In genomic region chr12:107607464-107608392, GRCh38 we compare ENCODE assay signal across 8 cellular contexts.
DNase-seq lines count a peak whose midpoint lies in the region; ATAC-seq and TF ChIP-seq lines count a peak whose summit lies in the region.

No MANE protein-coding gene starts in this region.

- intact Hi-C loops in activated CD8-positive, alpha-beta T cell treated with anti-CD3 and anti-CD28 coated beads for 36 hours (cut with micrococcal nuclease), result loop anchor here (2.0 kb wide), 2 partner anchors 205 to 475 kb away; no protein-coding TSS in a partner anchor

- H3K4me3 ChIP-seq in HL-60 (replicated peaks; ENCODE audit: insufficient read depth, low read length) (no peak overlapping the region), lung (no peak overlapping the region)

- H3K4me1 ChIP-seq in lung (ENCODE audit: control insufficient read depth in 2 of 2, insufficient read depth in 2 of 2, low read length in 2 of 2), result no peaks in the 10 kb centered on the region

- no peak overlapping the region for H3K4me3 Mint-ChIP-seq in activated CD8-positive, alpha-beta T cell treated with anti-CD3 and anti-CD28 coated beads for 36 hours

- no peaks in the 10 kb centered on the region for H3K36me3 ChIP-seq in lung (ENCODE audit: control insufficient read depth in 2 of 2, insufficient read depth in 2 of 2, low read length in 2 of 2)

- CTCF ChIA-PET in activated CD8-positive, alpha-beta T cell treated with anti-CD3 and anti-CD28 coated beads for 36 hours (lab: Charles Lee), result interaction anchor here (0.7 to 12.4 kb wide), 34 partner anchors 7 to 516 kb away, joined by 3 to 235 read pairs (median 4); a partner anchor contains a TSS

- WGBS in lung, 2 donors, result 40 to 49% methylated on average over 21 of the region's 21 CpGs

- no peaks in the 10 kb centered on the region for H3K27me3 Mint-ChIP-seq in activated CD8-positive, alpha-beta T cell treated with anti-CD3 and anti-CD28 coated beads for 36 hours

- peaks cover 2% of the 10 kb centered on the region for H3K36me3 Mint-ChIP-seq in activated CD8-positive, alpha-beta T cell treated with anti-CD3 and anti-CD28 coated beads for 36 hours (ENCODE audit: low read depth)

- DNase-seq in DMS53 treated with DMSO at 0.1 percent for 48 hours (lab: John Stamatoyannopoulos, UW; ENCODE audit: unreplicated experiment) (peak; percentile 59), HL-60 (ENCODE audit: low read depth in 1 of 2, low spot score in 1 of 2) (peak; percentile 20 to 72), NCI-H748 treated with DMSO at 0.1 percent for 48 hours (lab: John Stamatoyannopoulos, UW) (peak; percentile 87), lung (ENCODE audit: low spot score) (peak; percentile 78), cortex of kidney (lab: John Stamatoyannopoulos, UW) (no peak)
- peak; percentile 86 for DNase-seq in activated CD8-positive, alpha-beta T cell treated with anti-CD3 and anti-CD28 coated beads for 36 hours
- DNase-seq in effector CD4-positive, alpha-beta T cell, result peak; percentile 79
- peak; percentile 68 for DNase-seq in stimulated activated CD8-positive, alpha-beta memory T cell treated with anti-CD3 and anti-CD28 coated beads, Interleukin-12 subunit alpha, Interleukin-12 subunit beta, amount 100 ng/mL, for 1 hour (ENCODE audit: low read depth)

- ATAC-seq in activated CD8-positive, alpha-beta T cell treated with anti-CD3 and anti-CD28 coated beads for 36 hours, result peak; percentile 81
- peak; percentile 75 for ATAC-seq in lung (ENCODE audit: insufficient read depth, low FRiP score)

- no peak overlapping the region for H3K27ac Mint-ChIP-seq in activated CD8-positive, alpha-beta T cell treated with anti-CD3 and anti-CD28 coated beads for 36 hours

- no peaks in the 10 kb centered on the region for H3K9me3 ChIP-seq in lung (ENCODE audit: control insufficient read depth in 2 of 2, insufficient read depth in 1 of 2, low read length in 1 of 2)

- TF ChIP-seq CTCF in HL-60 (IDR thresholded peaks at IDR 0.05; ENCODE audit: insufficient read depth, low read length), result peak; percentile 84
- TF ChIP-seq CTCF in activated CD8-positive, alpha-beta T cell treated with anti-CD3 and anti-CD28 coated beads for 36 hours (IDR thresholded peaks at IDR 0.05), result peak; percentile 87
- TF ChIP-seq CTCF in lung (IDR thresholded peaks at IDR 0.05; ENCODE audit: control extremely low read depth, extremely low read depth), result peak; percentile 77

- POLR2A ChIA-PET in activated CD8-positive, alpha-beta T cell treated with anti-CD3 and anti-CD28 coated beads for 36 hours (lab: Charles Lee), result no interaction called here

- H3K4me1 Mint-ChIP-seq in activated CD8-positive, alpha-beta T cell treated with anti-CD3 and anti-CD28 coated beads for 36 hours (ENCODE audit: low read depth), result no peaks in the 10 kb centered on the region

- no peaks in the 10 kb centered on the region for H3K9me3 Mint-ChIP-seq in activated CD8-positive, alpha-beta T cell treated with anti-CD3 and anti-CD28 coated beads for 36 hours

- no peak overlapping the region for H3K27ac ChIP-seq in HL-60 (replicated peaks)
- H3K27ac ChIP-seq in lung (ENCODE audit: low read depth in 1 of 2, low read length in 1 of 2), result no peak overlapping the region

- H3K27me3 ChIP-seq in HL-60 (ENCODE audit: insufficient read depth, poor library complexity, severe bottlenecking) (no peaks in the 10 kb centered on the region), lung (ENCODE audit: control insufficient read depth, insufficient read depth) (no peaks in the 10 kb centered on the region)
